Comparison of ENCODE assay signal across 8 cellular contexts in genomic region chr19:8412783-8413592, GRCh38. TPM values are rescaled to one million over a fixed set of nuclear protein-coding genes. Genes with fewer than 3 reads are reported as not detected.
DNase-seq lines count a peak whose midpoint lies in the region; TF ChIP-seq lines count a peak whose summit lies in the region.

Gene MARCHF2, plus strand, starts transcription at chr19:8413305. Its CDS starts 8,536 bp downstream, at chr19:8421841.

- no peaks in the 10 kb centered on the region for H3K9me2 ChIP-seq in MM.1S (replicated peaks; ENCODE audit: insufficient read depth, low read length)

- H3K4me1 ChIP-seq in MM.1S (ENCODE audit: low read length) = peaks cover 3% of the 10 kb centered on the region; the same call in 1 of the 2 replicates
- peaks cover 5% of the 10 kb centered on the region for H3K4me1 ChIP-seq in neural progenitor cell
- peaks cover 28% of the 10 kb centered on the region for H3K4me1 ChIP-seq in stomach smooth muscle (ENCODE audit: control insufficient read depth, insufficient read depth, low read length)

- peak within 1 kb of the TSS; percentile 83 for H3K4me3 Mint-ChIP-seq in neural progenitor cell

- H3F3A ChIP-seq in MM.1S (ENCODE audit: insufficient read depth, low read length) (no peaks in the 10 kb centered on the region), neural progenitor cell (ENCODE audit: low read depth) (peaks cover 5% of the 10 kb centered on the region)

- H3K27ac Mint-ChIP-seq in neural progenitor cell = no peak within 1 kb of the TSS

- H4K20me1 ChIP-seq in MM.1S (ENCODE audit: insufficient read depth, low read length) (no peaks in the 10 kb centered on the region), neural progenitor cell (ENCODE audit: low read depth) (no peaks in the 10 kb centered on the region)

- H3K9ac ChIP-seq in MM.1S (ENCODE audit: low read length) (peak within 1 kb of the TSS; percentile 78), neural progenitor cell (no peak within 1 kb of the TSS), stomach smooth muscle (ENCODE audit: low read length in 2 of 2) (peak within 1 kb of the TSS; percentile 82 to 89)

- H3K27me3 Mint-ChIP-seq in neural progenitor cell (ENCODE audit: insufficient read depth, low read depth) = peaks cover 6% of the 10 kb centered on the region

- H3K27ac ChIP-seq in MM.1S (ENCODE audit: low read length) (no peak within 1 kb of the TSS), neural progenitor cell (no peak within 1 kb of the TSS), stomach smooth muscle (ENCODE audit: low read length) (peak within 1 kb of the TSS; percentile 31)

- H2AFZ ChIP-seq in MM.1S (ENCODE audit: low read length) = peak within 1 kb of the TSS; percentile 99
- H2AFZ ChIP-seq in neural progenitor cell (replicated peaks) = peak within 1 kb of the TSS; percentile 82

- H3K36me3 ChIP-seq in MM.1S (replicated peaks; ENCODE audit: insufficient read depth, low read length) (no peaks in the 10 kb centered on the region), neural progenitor cell (no peaks in the 10 kb centered on the region), stomach smooth muscle (ENCODE audit: control insufficient read depth in 2 of 2, insufficient read depth in 2 of 2, low read length in 2 of 2) (no peaks in the 10 kb centered on the region)

- peak within 1 kb of the TSS; percentile 82 for H3K4me3 ChIP-seq in MM.1S (ENCODE audit: low read length)
- peak within 1 kb of the TSS; percentile 72 for H3K4me3 ChIP-seq in fibroblast of villous mesenchyme (ENCODE audit: low read depth, low read length)
- peak within 1 kb of the TSS; percentile 84 for H3K4me3 ChIP-seq in neural progenitor cell
- H3K4me3 ChIP-seq in stomach smooth muscle (ENCODE audit: low read length in 2 of 2) = peak within 1 kb of the TSS; percentile 89 to 92

- H3K9me3 ChIP-seq in MM.1S (replicated peaks; ENCODE audit: insufficient read depth, low read length) (no peaks in the 10 kb centered on the region), neural progenitor cell (ENCODE audit: low read depth) (no peaks in the 10 kb centered on the region), stomach smooth muscle (ENCODE audit: control insufficient read depth in 2 of 2, low read length in 2 of 2) (no peaks in the 10 kb centered on the region)

- TF ChIP-seq CTCF in MM.1S (IDR thresholded peaks at IDR 0.05; ENCODE audit: low read length) = peak; percentile 62
- peak; percentile 49 for TF ChIP-seq CTCF in fibroblast of villous mesenchyme (IDR thresholded peaks at IDR 0.05; ENCODE audit: insufficient read depth, low read depth, low read length)
- peak; percentile 75 for TF ChIP-seq CTCF in neural progenitor cell (IDR thresholded peaks at IDR 0.05)

- H3K9me3 Mint-ChIP-seq in neural progenitor cell = no peaks in the 10 kb centered on the region

- H3K79me2 ChIP-seq in MM.1S (ENCODE audit: low read length) = no peaks in the 10 kb centered on the region
- H3K79me2 ChIP-seq in neural progenitor cell (ENCODE audit: low read depth) = no peaks in the 10 kb centered on the region

- H3K4me1 Mint-ChIP-seq in neural progenitor cell = peaks cover 3% of the 10 kb centered on the region

- H3K36me3 Mint-ChIP-seq in neural progenitor cell = no peaks in the 10 kb centered on the region

- peak; percentile 86 for DNase-seq in GF-D8 (lab: John Stamatoyannopoulos, UW)
- peak; percentile 95 for DNase-seq in HCEC 1CT
- peak; percentile 99 for DNase-seq in MM.1S
- peak; percentile 62 for DNase-seq in SHP77 treated with DMSO at 0.1 percent for 48 hours (lab: John Stamatoyannopoulos, UW)
- DNase-seq in activated effector memory CD4-positive, alpha-beta T cell treated with anti-CD3 and anti-CD28 coated beads, Interleukin-2, amount 50 U/mL, for 16 hours = peak; percentile 99
- peak; percentile 98 for DNase-seq in fibroblast of villous mesenchyme (ENCODE audit: low read depth)
- peak; percentile 99 for DNase-seq in neural progenitor cell (ENCODE audit: low spot score)

- H3K4me2 ChIP-seq in MM.1S (ENCODE audit: low read depth, low read length) = peak within 1 kb of the TSS; percentile 93
- peak within 1 kb of the TSS; percentile 76 for H3K4me2 ChIP-seq in neural progenitor cell

- no peaks in the 10 kb centered on the region for H3K27me3 ChIP-seq in MM.1S (replicated peaks; ENCODE audit: insufficient read depth, low read length)
- H3K27me3 ChIP-seq in neural progenitor cell = peaks cover 4% of the 10 kb centered on the region
- H3K27me3 ChIP-seq in stomach smooth muscle (ENCODE audit: control insufficient read depth in 1 of 2, insufficient read depth in 2 of 2, low read length in 2 of 2) = no peaks in the 10 kb centered on the region

RNA-seq across cellular contexts. Expression of gene MARCHF2, which starts in this region (rescaled TPM):
- total RNA-seq in fibroblast of villous mesenchyme (51.8 and 70.9 TPM in 2 replicates), neural progenitor cell (ENCODE audit: low replicate concordance) (27.0 and 72.7 TPM in 2 replicates)
